20 cellular contexts compared by ENCODE assay signal in the genomic region with DNA sequence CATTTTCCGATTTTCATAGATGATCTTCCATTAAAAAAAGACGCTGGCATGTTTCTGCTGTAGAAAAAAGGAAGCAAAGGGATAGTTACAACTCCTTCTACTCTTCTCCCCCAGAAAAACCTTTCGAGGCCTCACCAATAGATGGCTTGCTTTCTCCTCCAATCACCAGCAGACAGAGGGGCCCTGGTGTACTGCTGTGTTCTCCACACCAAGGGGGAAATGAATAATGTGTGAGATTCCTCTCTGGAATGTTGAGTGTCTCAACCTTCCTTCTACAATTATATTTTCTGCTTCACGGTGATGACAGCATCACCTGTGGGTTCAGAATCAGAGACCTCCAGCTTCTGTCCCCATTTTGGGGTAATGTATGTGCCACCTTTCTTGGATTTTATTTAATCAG.
DNase-seq lines count a peak whose midpoint lies in the region; ATAC-seq and TF ChIP-seq lines count a peak whose summit lies in the region.
"Had no signal": no experiment of that assay in that cellular context is flagged by ENCODE, and none has a peak within 500 bp of the region (broad histone marks: within the 10 kb centered on the region; RNA-seq: fewer than 3 reads in every experiment).

No MANE protein-coding gene starts in this region.

- H3K4me3 Mint-ChIP-seq in progenitor cell of endocrine pancreas (ENCODE audit: low read depth) (no peak overlapping the region), Calu3 (ENCODE audit: low read depth, unreplicated experiment) (no peak overlapping the region)
- H3K4me3 Mint-ChIP-seq: CD14-positive monocyte had no signal

- peak; percentile 70 for DNase-seq in HPDE6-E6E7 (ENCODE audit: extremely low spot score)
- no peak for DNase-seq in RWPE2 (ENCODE audit: low spot score)
- no peak for DNase-seq in epithelial cell of prostate (ENCODE audit: low read depth, low spot score)
- DNase-seq in progenitor cell of endocrine pancreas (ENCODE audit: low spot score, unreplicated experiment) = no peak
- DNase-seq in adrenal gland = no peak
- DNase-seq in GM19238 (ENCODE audit: insufficient read length, low spot score) = no peak
- no peak for DNase-seq in Calu3
- DNase-seq: H7, MG63, NCI-H1092, NCI-H146, NCI-H2081, NCI-H510A treated with DMSO at 0.1 percent for 48 hours, Right ventricle myocardium superior, SK-N-SH had no signal

- WGBS in adrenal gland, 4 donors = 54 to 69% (median 61%) methylated on average over 4 of the region's 4 CpGs

- H3K27ac ChIP-seq in RWPE2 (ENCODE audit: poor library complexity, severe bottlenecking) (peak overlapping the region; percentile 69), epithelial cell of prostate (peak overlapping the region; percentile 96), adrenal gland (no peak overlapping the region)
- H3K27ac ChIP-seq: KMS-11 had no signal

- TF ChIP-seq POLR2A in adrenal gland (IDR thresholded peaks at IDR 0.05) = no peak

- no peak overlapping the region for H3K4me3 ChIP-seq in RWPE2 (ENCODE audit: severe bottlenecking)
- H3K4me3 ChIP-seq in adrenal gland = no peak overlapping the region
- H3K4me3 ChIP-seq: MG63 had no signal

- H3K27ac Mint-ChIP-seq in progenitor cell of endocrine pancreas = peak overlapping the region; percentile 5
- H3K27ac Mint-ChIP-seq in Calu3 (ENCODE audit: unreplicated experiment) = no peak overlapping the region
- H3K27ac Mint-ChIP-seq: CD14-positive monocyte had no signal

- H3K36me3 Mint-ChIP-seq in progenitor cell of endocrine pancreas (ENCODE audit: insufficient read depth) = no peaks in the 10 kb centered on the region
- H3K36me3 Mint-ChIP-seq in Calu3 (ENCODE audit: insufficient read depth, unreplicated experiment) = no peaks in the 10 kb centered on the region
- H3K36me3 Mint-ChIP-seq: CD14-positive monocyte had no signal

- no peaks in the 10 kb centered on the region for H3K27me3 Mint-ChIP-seq in progenitor cell of endocrine pancreas
- no peaks in the 10 kb centered on the region for H3K27me3 Mint-ChIP-seq in Calu3 (ENCODE audit: unreplicated experiment)

- peaks cover 28% of the 10 kb centered on the region for H3K4me1 ChIP-seq in RWPE2 (ENCODE audit: insufficient read depth, poor library complexity, severe bottlenecking)
- no peaks in the 10 kb centered on the region for H3K4me1 ChIP-seq in adrenal gland (replicated peaks in 1 of 2)

- H3K27me3 ChIP-seq in RWPE2 (ENCODE audit: insufficient read depth, poor library complexity, severe bottlenecking) (no peaks in the 10 kb centered on the region), adrenal gland (no peaks in the 10 kb centered on the region)
- H3K27me3 ChIP-seq: MG63 had no signal

- CTCF ChIA-PET in Calu3 (lab: Charles Lee) = no interaction called here

- ATAC-seq in RWPE2 (ENCODE audit: low read depth) (peak; percentile 80), GM19467 (IDR thresholded peaks at IDR 0.05; ENCODE audit: unreplicated experiment) (no peak)
- ATAC-seq: HepG2, Panc1 had no signal

- TF ChIP-seq CTCF in RWPE2 (IDR thresholded peaks at IDR 0.05; ENCODE audit: poor library complexity, severe bottlenecking) (peak; percentile 44), progenitor cell of endocrine pancreas (IDR thresholded peaks at IDR 0.05; ENCODE audit: unreplicated experiment) (no peak), adrenal gland (IDR thresholded peaks at IDR 0.05) (no peak), Calu3 (IDR thresholded peaks at IDR 0.05; ENCODE audit: unreplicated experiment) (no peak)

- intact Hi-C loops in adrenal gland (cut with DNase I) = no loop called here
- intact Hi-C loops in Calu3 (cut with micrococcal nuclease; ENCODE audit: unreplicated experiment) = no loop called here

- H3K9me3 Mint-ChIP-seq in progenitor cell of endocrine pancreas (ENCODE audit: low read depth) (peaks cover 4% of the 10 kb centered on the region), Calu3 (ENCODE audit: low read depth, unreplicated experiment) (no peaks in the 10 kb centered on the region)

- BruUV-seq in Calu3 (replicated peaks; lab: Mats Ljungman, UMichigan) = no TSS peak

- H3K4me1 Mint-ChIP-seq in progenitor cell of endocrine pancreas (ENCODE audit: low read depth) (peaks cover 18% of the 10 kb centered on the region), Calu3 (ENCODE audit: low read depth, unreplicated experiment) (peaks cover 31% of the 10 kb centered on the region)
- H3K4me1 Mint-ChIP-seq: CD14-positive monocyte had no signal

- H3K9me3 ChIP-seq in RWPE2 (ENCODE audit: severe bottlenecking) = no peaks in the 10 kb centered on the region
- H3K9me3 ChIP-seq in adrenal gland (replicated peaks in 1 of 3) = no peaks in the 10 kb centered on the region
- H3K9me3 ChIP-seq: MG63, SK-N-SH had no signal

- no peaks in the 10 kb centered on the region for H3K36me3 ChIP-seq in RWPE2 (ENCODE audit: low read depth)
- H3K36me3 ChIP-seq in adrenal gland (replicated peaks in 1 of 2) = no peaks in the 10 kb centered on the region
- H3K36me3 ChIP-seq: MG63 had no signal

Comparison
In these comparisons a context has a peak if more than half of its experiments do, and no peak if none do; other contexts are left out.
1. H3K27ac ChIP-seq: peak in RWPE2 (single experiment) and epithelial cell of prostate (single experiment); none in adrenal gland (0 of 5).